ENCODE assay signal across 8 cellular contexts in genomic region chr1:44355582-44356305, GRCh38. TPM values are rescaled to one million over a fixed set of nuclear protein-coding genes. Genes with fewer than 3 reads are reported as not detected.
DNase-seq lines count a peak whose midpoint lies in the region; ATAC-seq, FAIRE-seq and TF ChIP-seq lines count a peak whose summit lies in the region.

No MANE protein-coding gene starts in this region.

- H3K4me3 Mint-ChIP-seq in CD14-positive monocyte (peak overlapping the region; percentile 78 to 82), naive B cell (peak overlapping the region; percentile 87 to 98 (median 97))

- TF ChIP-seq CTCF in CD14-positive monocyte (IDR thresholded peaks at IDR 0.05) (no peak), GM12878 (IDR thresholded peaks at IDR 0.05 in 2 of 3, conservative IDR thresholded peaks at IDR 0.05 in 1 of 3; ENCODE audit: control insufficient read depth in 2 of 3, extremely low read depth in 1 of 3, insufficient read depth in 1 of 3, low read depth in 3 of 3, low read length in 3 of 3) (no peak)

- no peaks in the 10 kb centered on the region for H3K9me3 Mint-ChIP-seq in CD14-positive monocyte
- H3K9me3 Mint-ChIP-seq in naive B cell = no peaks in the 10 kb centered on the region

- no peak for FAIRE-seq in GM12878 (lab: Jason Lieb, UNC)
- no peak for FAIRE-seq in H54 (lab: Jason Lieb, UNC)

- CTCF ChIA-PET in GM12878 (lab: Yijun Ruan, JAX) = interaction anchor here (0.5 to 1.0 kb wide), 4 partner anchors 10 to 237 kb away, joined by 3 to 5 read pairs (median 4); partner anchors contain the start of gene DMAP1

- ATAC-seq in GM12878 (no peak), naive B cell (ENCODE audit: low read depth in 2 of 2) (no peak), HG02840 (IDR thresholded peaks at IDR 0.05; ENCODE audit: low FRiP score, unreplicated experiment) (no peak)

- POLR2A ChIA-PET in GM12878 (lab: Charles Lee) = interaction anchor here (0.7 to 1.6 kb wide), 2 partner anchors 17 to 706 kb away, joined by 4 to 5 read pairs; partner anchors contain the start of gene KDM4A

- DNase-seq in CD14-positive monocyte (ENCODE audit: low spot score) = no peak
- no peak for DNase-seq in GM12878 (ENCODE audit: low read depth, low spot score)
- DNase-seq in naive B cell = no peak
- DNase-seq in AG08395 (ENCODE audit: low spot score) = no peak
- no peak for DNase-seq in dedifferentiated amniotic fluid mesenchymal stem cell (ENCODE audit: extremely low spot score)
- no peak for DNase-seq in H54 (ENCODE audit: insufficient read length, low spot score)

- in situ Hi-C loops in GM12878 (cut with MboI) = no loop called here

- H3K27ac Mint-ChIP-seq in CD14-positive monocyte = peak overlapping the region in 4 of 7 donors; percentile 39 to 87 (median 64)
- peak overlapping the region; percentile 87 to 96 (median 93) for H3K27ac Mint-ChIP-seq in naive B cell

- H3K36me3 ChIP-seq in HUES48 (ENCODE audit: control insufficient read depth, insufficient read depth, low read length) = no peaks in the 10 kb centered on the region; the same call in 1 of the 2 replicates
- no peaks in the 10 kb centered on the region for H3K36me3 ChIP-seq in GM12878 (ENCODE audit: control insufficient read depth in 2 of 2, insufficient read depth in 2 of 2, low read length in 1 of 2)

- RAD21 ChIA-PET in GM12878 (lab: Charles Lee; ENCODE audit: unreplicated experiment) = interaction anchor here (2.0 kb wide), 1 partner anchor 138 kb away, joined by 4 read pairs; no protein-coding TSS in a partner anchor

- peak overlapping the region; percentile 99 for H2AFZ ChIP-seq in GM12878 (ENCODE audit: control insufficient read depth, low read depth, low read length)

- TF ChIP-seq POLR2A in GM12878 (IDR thresholded peaks at IDR 0.05; ENCODE audit: low read depth, low read length) (no peak), H54 (IDR thresholded peaks at IDR 0.05; ENCODE audit: low read depth, low read length) (no peak)

- no peaks in the 10 kb centered on the region for H3K27me3 ChIP-seq in HUES48 (ENCODE audit: control insufficient read depth, insufficient read depth, low read length)
- H3K27me3 ChIP-seq in GM12878 (replicated peaks in 1 of 2; ENCODE audit: control insufficient read depth in 2 of 2, insufficient read depth in 2 of 2, low read length in 1 of 2) = no peaks in the 10 kb centered on the region

- H3K79me2 ChIP-seq in GM12878 (ENCODE audit: control insufficient read depth, insufficient read depth, low read length) = peaks cover 13% of the 10 kb centered on the region

- H3K4me3 ChIP-seq in HUES48 (ENCODE audit: low read depth, low read length) (peak overlapping the region; percentile 84), GM12878 (peak overlapping the region; percentile 20; the same call in 1 of the 2 replicates)

- H3K4me1 ChIP-seq in HUES48 (ENCODE audit: control insufficient read depth, insufficient read depth, low read length) (peaks cover 19% of the 10 kb centered on the region), GM12878 (ENCODE audit: control insufficient read depth, insufficient read depth, low read length) (peaks cover 2% of the 10 kb centered on the region)

- H3K36me3 Mint-ChIP-seq in CD14-positive monocyte = peaks cover 3 to 5% of the 10 kb centered on the region in 2 donors
- no peaks in the 10 kb centered on the region for H3K36me3 Mint-ChIP-seq in naive B cell

- BruUV-seq in GM12878 (replicated peaks; lab: Mats Ljungman, UMichigan) = no TSS peak

- peaks cover 0 to 1% (median 0%) of the 10 kb centered on the region in 3 donors for H3K27me3 Mint-ChIP-seq in CD14-positive monocyte (ENCODE audit: low read depth in 3 of 3)
- no peaks in the 10 kb centered on the region for H3K27me3 Mint-ChIP-seq in naive B cell

- no peak for TF ChIP-seq RAD21 in GM12878 (IDR thresholded peaks at IDR 0.05; ENCODE audit: insufficient read depth, low read depth, low read length)

- H3K4me1 Mint-ChIP-seq in CD14-positive monocyte (peaks cover 20% of the 10 kb centered on the region), naive B cell (peaks cover 29 to 36% (median 31%) of the 10 kb centered on the region in 3 donors)

- WGBS in GM12878 (ENCODE audit: insufficient coverage, insufficient replicate concordance, low lambda C conversion rate, missing lambda C conversion rate) = 61% methylated on average over 12 of the region's 12 CpGs

- no peaks in the 10 kb centered on the region for H4K20me1 ChIP-seq in GM12878 (ENCODE audit: control insufficient read depth, insufficient read depth)

- SMC1A ChIA-PET in GM12878 (lab: Charles Lee; ENCODE audit: uncharacterized antibody, unreplicated experiment) = interaction anchor here (0.8 kb wide), 1 partner anchor 224 kb away, joined by 3 read pairs; no protein-coding TSS in a partner anchor

- H3K9me3 ChIP-seq in HUES48 (ENCODE audit: control insufficient read depth, insufficient read depth, low read length) (no peaks in the 10 kb centered on the region), GM12878 (replicated peaks; ENCODE audit: control insufficient read depth, insufficient read depth, low read length) (no peaks in the 10 kb centered on the region)

- H3K9ac ChIP-seq in HUES48 (ENCODE audit: low read depth, low read length) (no peak overlapping the region), GM12878 (ENCODE audit: control insufficient read depth, insufficient read depth, low read length) (no peak overlapping the region)

- intact Hi-C loops in CD14-positive monocyte (cut with micrococcal nuclease) = loop anchor here (10.0 kb wide), 2 partner anchors 141 to 381 kb away; partner anchors contain the start of genes ATP6V0B (in 1 of the 2), B4GALT2 (in 1 of the 2), DMAP1 (in 1 of the 2) and DPH2 (in 1 of the 2)
- intact Hi-C loops in GM12878 (cut with micrococcal nuclease; ENCODE audit: unreplicated experiment) = no loop called here

- peak overlapping the region; percentile 91 for H3K4me2 ChIP-seq in GM12878 (ENCODE audit: control insufficient read depth, insufficient read depth)

- TF ChIP-seq EP300 in GM12878 (IDR thresholded peaks at IDR 0.05; ENCODE audit: borderline replicate concordance in 1 of 2, control insufficient read depth in 1 of 2, low read depth in 2 of 2, low read length in 2 of 2) = no peak

- H3K27ac ChIP-seq in HUES48 (ENCODE audit: low read depth, low read length) (no peak overlapping the region), GM12878 (ENCODE audit: control insufficient read depth, insufficient read depth) (no peak overlapping the region)

TF ChIP-seq in GM12878, 131 proteins besides CTCF, POLR2A, EP300 and RAD21:
- peak; percentile 64 for TF ChIP-seq MLLT1 (IDR thresholded peaks at IDR 0.05)
- TF ChIP-seq BMI1 (IDR thresholded peaks at IDR 0.05; ENCODE audit: borderline replicate concordance) = no peak

RNA-seq across cellular contexts. Expression of gene ERI3, which starts 0.7 kb away (rescaled TPM):
- 10 to 100 TPM; 26.4 to 26.6 TPM for polyA plus RNA-seq in CD14-positive monocyte
- total RNA-seq in GM12878 (2013; cell fraction: nucleolus; rRNA removed) = 20.4 and 28.8 TPM in 2 replicates
- 45.4 and 53.0 TPM in 2 replicates for total RNA-seq in GM12878 (2014; rRNA removed)
- total RNA-seq in GM12878 (2014; rRNA removed; fragmentation: Illumina TruSeq; extraction: Trizol) = 32.2 and 33.4 TPM in 2 replicates
- 46.9 and 49.4 TPM in 2 replicates for total RNA-seq in GM12878 (2021)
- 18.4 TPM for polyA plus RNA-seq in GM12878 (2011; ENCODE audit: low read depth)
- polyA plus RNA-seq in GM12878 (2011; rRNA removed) = 26.3 and 39.0 TPM in 2 replicates
- 63.6 and 72.7 TPM in 2 replicates for polyA plus RNA-seq in GM12878 (2011; cell fraction: cytosol; rRNA removed)
- 45.5 and 49.4 TPM in 2 replicates for polyA plus RNA-seq in GM12878 (2011; cell fraction: nucleus; rRNA removed)
- 24.3 and 28.9 TPM in 2 replicates for polyA plus RNA-seq in GM12878 (2012)
- polyA plus RNA-seq in GM12878 (2014; fragmentation: Illumina TruSeq; extraction: Trizol) = 21.7 and 31.5 TPM in 2 replicates
- 10 to 100 TPM; 20.6 to 29.0 TPM for polyA plus RNA-seq in GM12878 (2014; fragmentation: Nextera tagmentation; extraction: Ambion mirVana)
- 43.5 and 43.6 TPM in 2 replicates for polyA plus RNA-seq in GM12878 (2014; rRNA removed)
- 10 to 100 TPM; 73.1 to 90.4 TPM for polyA plus RNA-seq in GM12878 (2016; fragmentation: Nextera tagmentation; extraction: Ambion mirVana)
- polyA minus RNA-seq in GM12878 (2011; rRNA and poly(A)+ RNA removed) = 35.2 and 48.1 TPM in 2 replicates
- 22.9 and 25.1 TPM in 2 replicates for polyA minus RNA-seq in GM12878 (2011; cell fraction: cytosol; rRNA and poly(A)+ RNA removed)
- 17.5 and 21.1 TPM in 2 replicates for polyA minus RNA-seq in GM12878 (2011; cell fraction: nucleus; rRNA and poly(A)+ RNA removed)
- polyA plus RNA-seq in naive B cell (ENCODE audit: low read depth in 6 of 6) = 10 to 100 TPM; 42.3 to 69.2 (median 47.9) TPM

RNA-seq across cellular contexts. Expression of gene RNF220, which starts 49.3 kb away (rescaled TPM):
- polyA plus RNA-seq in CD14-positive monocyte (10 to 100 TPM; 39.4 to 49.4 TPM), GM12878 (2011; rRNA removed) (35.3 and 49.4 TPM in 2 replicates), GM12878 (2014; fragmentation: Illumina TruSeq; extraction: Trizol) (50.0 and 75.3 TPM in 2 replicates), GM12878 (2014; fragmentation: Nextera tagmentation; extraction: Ambion mirVana) (10 to 100 TPM in 1 of 2 experiments, 1 to 10 TPM in 1; 4.6 to 13.6 TPM), GM12878 (2014; rRNA removed) (84.1 and 84.7 TPM in 2 replicates), GM12878 (2016; fragmentation: Nextera tagmentation; extraction: Ambion mirVana) (10 to 100 TPM; 51.2 to 56.1 TPM), naive B cell (ENCODE audit: low read depth in 6 of 6) (100 to 1,000 TPM in 1 of 6 donors, 10 to 100 TPM in 5; 75.3 to 117 (median 82.4) TPM)
- total RNA-seq in GM12878 (2013; cell fraction: nucleolus; rRNA removed) = 42.0 and 50.1 TPM in 2 replicates
- total RNA-seq in GM12878 (2014; rRNA removed) (70.0 TPM in 2 replicates), GM12878 (2014; rRNA removed; fragmentation: Illumina TruSeq; extraction: Trizol) (46.7 and 51.3 TPM in 2 replicates), GM12878 (2021) (72.2 and 76.1 TPM in 2 replicates)
- polyA plus RNA-seq in GM12878 (2011; ENCODE audit: low read depth) = 28.7 TPM
- polyA plus RNA-seq in GM12878 (2011; cell fraction: cytosol; rRNA removed) = 62.9 and 63.9 TPM in 2 replicates
- polyA plus RNA-seq in GM12878 (2011; cell fraction: nucleus; rRNA removed) = 86.1 and 91.3 TPM in 2 replicates
- polyA plus RNA-seq in GM12878 (2012) = 47.8 and 79.5 TPM in 2 replicates
- 30.3 and 33.9 TPM in 2 replicates for polyA minus RNA-seq in GM12878 (2011; rRNA and poly(A)+ RNA removed)
- polyA minus RNA-seq in GM12878 (2011; cell fraction: cytosol; rRNA and poly(A)+ RNA removed) = 13.8 and 14.7 TPM in 2 replicates
- 9.9 and 17.9 TPM in 2 replicates for polyA minus RNA-seq in GM12878 (2011; cell fraction: nucleus; rRNA and poly(A)+ RNA removed)
